In the genomic region with DNA sequence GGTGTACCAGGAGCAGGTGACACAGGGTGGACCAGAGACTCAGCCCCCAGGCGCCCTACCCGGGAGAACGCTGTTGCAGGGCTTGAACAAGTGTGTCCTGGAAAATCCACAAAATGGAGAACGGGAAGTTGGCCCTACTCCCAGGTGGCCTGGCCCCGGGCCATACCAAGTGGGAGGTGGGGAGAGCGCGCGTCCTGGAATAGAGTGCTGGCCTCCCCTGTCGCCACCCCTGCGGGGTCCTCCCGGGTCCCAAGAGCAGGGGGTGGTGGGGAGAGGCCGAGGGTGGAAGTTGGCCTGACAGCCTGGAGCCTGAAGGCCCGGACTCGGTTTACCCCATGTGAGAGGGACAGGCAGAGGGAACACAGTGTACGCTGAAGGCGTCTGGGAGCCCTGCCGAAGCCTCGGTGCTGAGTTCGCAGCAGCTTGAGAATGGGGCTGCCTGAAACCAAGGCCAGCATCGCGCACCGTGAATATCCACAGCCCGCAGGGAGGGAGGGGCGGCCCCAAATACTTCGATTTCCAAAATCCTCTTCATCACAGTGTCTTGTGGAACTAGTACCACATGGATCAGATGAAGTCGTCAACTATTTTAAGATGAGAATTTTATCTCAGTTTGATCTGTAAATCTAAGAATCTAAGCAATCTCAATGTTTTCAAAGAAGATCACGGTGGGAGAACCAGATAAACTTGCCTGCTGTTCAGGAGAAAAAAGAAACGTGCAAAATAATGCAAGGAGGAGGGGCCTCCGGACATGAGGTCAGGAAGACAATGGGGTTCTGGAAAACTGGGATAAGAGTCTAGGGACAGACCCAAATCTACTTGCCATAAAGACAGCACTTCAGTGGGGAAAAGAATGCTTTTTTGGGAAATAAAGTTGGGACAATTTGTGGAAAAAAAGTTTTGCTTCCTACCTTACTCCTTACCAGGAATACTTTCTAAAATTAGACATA, we compare ENCODE assay signal across 8 cellular contexts. TPM values are rescaled to one million over a fixed set of nuclear protein-coding genes. Genes with fewer than 3 reads are reported as not detected.
DNase-seq lines count a peak whose midpoint lies in the region; ATAC-seq and TF ChIP-seq lines count a peak whose summit lies in the region.

No MANE protein-coding gene starts in this region.

- no peak for ATAC-seq in mucosa of descending colon
- no peak for ATAC-seq in HG02642 (IDR thresholded peaks at IDR 0.05; ENCODE audit: poor library complexity, unreplicated experiment)
- ATAC-seq in omental fat pad (ENCODE audit: low FRiP score) = no peak
- no peak for ATAC-seq in GM21515 (IDR thresholded peaks at IDR 0.05; ENCODE audit: unreplicated experiment)

- CTCF ChIA-PET in AG04450 (lab: Charles Lee) = interaction anchor here (0.6 to 1.4 kb wide), 2 partner anchors 9 to 150 kb away, joined by 3 to 9 read pairs; no protein-coding TSS in a partner anchor

- H3K27ac ChIP-seq in AG04450 (ENCODE audit: low read depth, low read length) (peak overlapping the region; percentile 39), caudate nucleus (ENCODE audit: low read depth, low read length) (peak overlapping the region; percentile 82)

- no peaks in the 10 kb centered on the region for H3K27me3 ChIP-seq in AG04450 (ENCODE audit: control insufficient read depth, insufficient read depth, low read length)

- peaks cover 16% of the 10 kb centered on the region for H3K4me1 ChIP-seq in mucosa of descending colon (ENCODE audit: low read depth)

- no peak for TF ChIP-seq CTCF in AG04450 (IDR thresholded peaks at IDR 0.05; ENCODE audit: low read depth, low read length)
- TF ChIP-seq CTCF in NB4 (IDR thresholded peaks at IDR 0.05; ENCODE audit: low read depth, low read length) = no peak
- no peak for TF ChIP-seq CTCF in mucosa of descending colon (IDR thresholded peaks at IDR 0.05)
- no peak for TF ChIP-seq CTCF in omental fat pad (IDR thresholded peaks at IDR 0.05)

- no peak for TF ChIP-seq POLR2A in NB4 (IDR thresholded peaks at IDR 0.05; ENCODE audit: extremely low read depth, insufficient read length)

- intact Hi-C loops in mucosa of descending colon (cut with DNase I, micrococcal nuclease) = no loop called here

- DNase-seq in AG04450 (ENCODE audit: low read depth, low spot score) (no peak), NB4 (ENCODE audit: low read depth) (no peak), caudate nucleus (lab: John Stamatoyannopoulos, UW) (peak in 21 of 61 donors; percentile 7 to 74 (median 51)), mucosa of descending colon (peak in 2 of 3 donors; percentile 22 to 53), omental fat pad (ENCODE audit: low spot score) (no peak)
- DNase-seq in central memory CD4-positive, alpha-beta T cell = no peak

- no peaks in the 10 kb centered on the region for H3K36me3 ChIP-seq in mucosa of descending colon (ENCODE audit: low read depth)

- H3K9me3 ChIP-seq in AG04450 (ENCODE audit: control insufficient read depth, insufficient read depth, low read length) = peaks cover 5% of the 10 kb centered on the region; the same call in 1 of the 2 replicates
- H3K9me3 ChIP-seq in mucosa of descending colon = no peaks in the 10 kb centered on the region

- POLR2A ChIA-PET in AG04450 (lab: Yijun Ruan, JAX) = no interaction called here

- H3K4me3 ChIP-seq in AG04450 (ENCODE audit: low read depth, low read length) (peak overlapping the region; percentile 41), NB4 (ENCODE audit: low read depth, low read length) (peak overlapping the region; percentile 81), mucosa of descending colon (no peak overlapping the region)

RNA-seq across cellular contexts. Expression of a gene that starts 10.4 kb away (rescaled TPM):
- polyA plus RNA-seq in AG04450 (2011; rRNA removed) = 3.4 and 4.4 TPM in 2 replicates
- 2.7 and 3.0 TPM in 2 replicates for polyA minus RNA-seq in AG04450 (2011; rRNA and poly(A)+ RNA removed)
- total RNA-seq in mucosa of descending colon (10 to 100 TPM; 22.6 to 26.5 (median 25.6) TPM), omental fat pad (10 to 100 TPM in 1 of 4 donors, 1 to 10 TPM in 3; 4.0 to 19.5 (median 6.7) TPM)

RNA-seq across cellular contexts. Expression of a gene that starts 11.5 kb away (rescaled TPM):
- 30.8 and 54.5 TPM in 2 replicates for polyA plus RNA-seq in AG04450 (2011; rRNA removed)
- polyA minus RNA-seq in AG04450 (2011; rRNA and poly(A)+ RNA removed) = 8.1 TPM in 2 replicates
- total RNA-seq in mucosa of descending colon (10 to 100 TPM; 60.9 to 65.8 (median 65.8) TPM), omental fat pad (100 to 1,000 TPM in 1 of 4 donors, 10 to 100 TPM in 3; 70.1 to 117 (median 87.8) TPM)

RNA-seq across cellular contexts. Expression of a gene that starts 25.5 kb away (rescaled TPM):
- 5.4 and 8.4 TPM in 2 replicates for polyA plus RNA-seq in AG04450 (2011; rRNA removed)
- 7.1 and 9.0 TPM in 2 replicates for polyA minus RNA-seq in AG04450 (2011; rRNA and poly(A)+ RNA removed)
- total RNA-seq in mucosa of descending colon (10 to 100 TPM; 45.4 to 54.3 (median 50.2) TPM), omental fat pad (10 to 100 TPM; 17.0 to 31.3 (median 19.6) TPM)

RNA-seq across cellular contexts. Expression of a gene that starts 31.4 kb away (rescaled TPM):
- 0.35 and 0.55 TPM in 2 replicates for polyA plus RNA-seq in AG04450 (2011; rRNA removed)
- 0.17 and 0.37 TPM in 2 replicates for polyA minus RNA-seq in AG04450 (2011; rRNA and poly(A)+ RNA removed)
- total RNA-seq in mucosa of descending colon = 10 to 100 TPM; 12.5 to 21.9 (median 19.6) TPM
- 1 to 10 TPM; 2.4 to 6.2 (median 3.9) TPM for total RNA-seq in omental fat pad

RNA-seq across cellular contexts. Expression of a gene that starts 31.4 kb away (rescaled TPM):
- 6.7 and 10.7 TPM in 2 replicates for polyA plus RNA-seq in AG04450 (2011; rRNA removed)
- polyA minus RNA-seq in AG04450 (2011; rRNA and poly(A)+ RNA removed) = 9.7 and 12.6 TPM in 2 replicates
- total RNA-seq in mucosa of descending colon (10 to 100 TPM; 57.2 to 61.3 (median 59.8) TPM), omental fat pad (10 to 100 TPM; 38.0 to 57.8 (median 45.6) TPM)

Comparison
In these comparisons a context has a peak if more than half of its experiments do, and no peak if none do; other contexts are left out.
1. DNase-seq: peak in mucosa of descending colon (2 of 3); none in AG04450 (single experiment), NB4 (single experiment), omental fat pad (single experiment) and central memory CD4-positive, alpha-beta T cell (single experiment).